Comparison of ENCODE assay signal across 13 cellular contexts in genomic region chr21:46035809-46036695, GRCh38. TPM values are rescaled to one million over a fixed set of nuclear protein-coding genes. Genes with fewer than 3 reads are reported as not detected.
DNase-seq lines count a peak whose midpoint lies in the region; ATAC-seq and TF ChIP-seq lines count a peak whose summit lies in the region.
"Had no signal": no experiment of that assay in that cellular context is flagged by ENCODE, and none has a peak within 500 bp of the region (broad histone marks: within the 10 kb centered on the region; RNA-seq: fewer than 3 reads in every experiment).

No MANE protein-coding gene starts in this region.

- H3K4me3 ChIP-seq in coronary artery (no peak overlapping the region), spleen (no peak overlapping the region)
- H3K4me3 ChIP-seq: prostate gland, tibial nerve had no signal

- intact Hi-C loops in spleen (cut with DNase I; ENCODE audit: low total_unique reads), result no loop called here

- DNase-seq in GM04504 (ENCODE audit: low read depth), result peak; percentile 85
- peak; percentile 80 for DNase-seq in coronary artery (ENCODE audit: low spot score)
- no peak for DNase-seq in left lobe of liver (ENCODE audit: low spot score)
- no peak for DNase-seq in spleen
- no peak for DNase-seq in NCI-H1105 (lab: John Stamatoyannopoulos, UW)
- DNase-seq in NCI-H187 treated with DMSO at 0.1 percent for 48 hours (lab: John Stamatoyannopoulos, UW), result no peak
- DNase-seq: activated T-cell treated with anti-CD3 and anti-CD28 coated beads, Interleukin-2, amount 50 U/mL, for 1 hour; NCI-H446 treated with DMSO at 0.1 percent for 48 hours had no signal

- no peak for TF ChIP-seq POLR2A in spleen (IDR thresholded peaks at IDR 0.05)

- peak overlapping the region; percentile 14 to 69 for H3K27ac ChIP-seq in coronary artery
- H3K27ac ChIP-seq in spleen, result peak overlapping the region in 7 of 8 donors; percentile 51 to 78 (median 66)
- H3K27ac ChIP-seq: VCaP had no signal

- no peaks in the 10 kb centered on the region for H3K9me3 ChIP-seq in spleen
- H3K9me3 ChIP-seq: prostate gland, tibial nerve had no signal

- no peaks in the 10 kb centered on the region for H3K27me3 ChIP-seq in spleen (replicated peaks in 1 of 7)
- H3K27me3 ChIP-seq: tibial nerve had no signal

- H3K36me3 ChIP-seq in spleen, result no peaks in the 10 kb centered on the region
- H3K36me3 ChIP-seq: prostate gland, tibial nerve had no signal

- no peak for TF ChIP-seq CTCF in coronary artery (IDR thresholded peaks at IDR 0.05)
- TF ChIP-seq CTCF in spleen (IDR thresholded peaks at IDR 0.05 in 8 of 11, conservative IDR thresholded peaks at IDR 0.05 in 3 of 11), result no peak

- 78 to 87% (median 86%) methylated on average over 26 to 45 of the region's 45 CpGs for WGBS in spleen, 5 donors

- peaks cover 0 to 22% (median 9%) of the 10 kb centered on the region in 6 donors for H3K4me1 ChIP-seq in spleen
- H3K4me1 ChIP-seq: prostate gland had no signal

- ATAC-seq in left lobe of liver (peak; percentile 60), GM18520 (IDR thresholded peaks at IDR 0.05; ENCODE audit: unreplicated experiment) (no peak), GM21423 (IDR thresholded peaks at IDR 0.05; ENCODE audit: unreplicated experiment) (no peak)

RNA-seq across cellular contexts. Expression of gene COL6A1, which starts 54.5 kb away (rescaled TPM):
- total RNA-seq in left lobe of liver (48.0 TPM), spleen (100 to 1,000 TPM in 6 of 7 donors, 10 to 100 TPM in 1; 76.5 to 190 (median 139) TPM)
- 100 to 1,000 TPM in 2 of 3 donors, 10 to 100 TPM in 1; 85.7 to 152 (median 119) TPM for polyA plus RNA-seq in spleen

Comparison
In these comparisons a context has a peak if more than half of its experiments do, and no peak if none do; other contexts are left out.
1. DNase-seq: peak in GM04504 (single experiment) and coronary artery (single experiment); none in left lobe of liver (single experiment), spleen (single experiment), NCI-H1105 (single experiment) and NCI-H187 treated with DMSO at 0.1 percent for 48 hours (single experiment).